33 cellular contexts compared by ENCODE assay signal in genomic region chr15:56987286-56987685, GRCh38.
"Had no signal": no experiment of that assay in that cellular context is flagged by ENCODE, and none has a peak within 500 bp of the region (broad histone marks: within the 10 kb centered on the region; RNA-seq: fewer than 3 reads in every experiment).

No MANE protein-coding gene starts in this region.

- H3K4me3 ChIP-seq: breast epithelium, gastrocnemius medialis, pancreas, psoas muscle, right atrium auricular region, smooth muscle cell, upper lobe of left lung had no signal

- H3K4me3 Mint-ChIP-seq: activated CD4-positive, alpha-beta memory T cell treated with anti-CD3 and anti-CD28 coated beads, Interleukin-2, amount 10 ng/mL, durations not matched to agents 7 days and 5 days; activated CD4-positive, alpha-beta T cell treated with anti-CD3 and anti-CD28 coated beads, Interleukin-2, amount 10 ng/mL, durations not matched to agents 7 days and 5 days; activated T-cell treated with anti-CD3 and anti-CD28 coated beads, Interleukin-2, amount 50 U/mL, for 4 hours; activated T-helper 17 cell treated with anti-CD3 and anti-CD28 coated beads, Interleukin-2, amount 50 U/mL, for 72 hours; dendritic cell treated with granulocyte-macrophage colony-stimulating factor and Interleukin-4, amounts not matched to agents 40 ng/mL and 50 ng/mL, for 4 days; nephron progenitor cell; stimulated activated memory B cell treated with anti-CD40 and anti-IgM and Interleukin-4, amounts not matched to agents 10 μg/mL and 1 μg/mL and 100 μg/mL, for 72 hours; stimulated activated naive CD8-positive, alpha-beta T cell treated with anti-CD3 and anti-CD28 coated beads, Interleukin-15, amount 100 ng/mL, for 72 hours; T-helper 1 cell treated with Interleukin-12 subunit alpha and Interleukin-12 subunit beta and Interleukin-4 antibody, amounts not matched to agents 30 μg/mL and 1 μg/mL, for 36 hours had no signal

- H3K36me3 Mint-ChIP-seq: stimulated activated memory B cell treated with anti-CD40 and anti-IgM and Interleukin-4, amounts not matched to agents 10 μg/mL and 1 μg/mL and 100 μg/mL, for 72 hours had no signal

- FAIRE-seq: pancreas had no signal

- DNase-seq: activated CD4-positive, alpha-beta memory T cell treated with anti-CD3 and anti-CD28 coated beads, Interleukin-2, amount 10 ng/mL, durations not matched to agents 7 days and 5 days; activated CD4-positive, alpha-beta T cell treated with anti-CD3 and anti-CD28 coated beads for 1 hour; activated CD4-positive, alpha-beta T cell treated with anti-CD3 and anti-CD28 coated beads, Interleukin-2, amount 10 ng/mL, durations not matched to agents 7 days and 5 days; activated gamma-delta T cell treated with Interleukin-2 at 50 U/mL for 16 hours; activated naive CD4-positive, alpha-beta T cell treated with anti-CD3 and anti-CD28 coated beads, Interleukin-2, amount 50 U/mL, for 16 hours; activated T-cell treated with anti-CD3 and anti-CD28 coated beads, Interleukin-2, amount 50 U/mL, for 4 hours; amniotic stem cell; central memory CD4-positive, alpha-beta T cell; effector CD4-positive, alpha-beta T cell; erythroblast; gastrocnemius medialis; glutamatergic neuron; islet precursor cell; left cardiac atrium; left ventricle myocardium superior; nephron progenitor cell; pancreas; psoas muscle; stimulated activated CD4-positive, alpha-beta T cell treated with anti-CD3 and anti-CD28 coated beads, Interleukin-1b, Interleukin-23, amount 100 ng/mL, for 48 hours; stimulated activated CD4-positive, alpha-beta T cell treated with anti-CD3 and anti-CD28 coated beads, Interleukin-4, amount 100 ng/mL, for 4 hours; stimulated activated CD8-positive, alpha-beta memory T cell treated with anti-CD3 and anti-CD28 coated beads, Interleukin-4, amount 100 ng/mL, for 48 hours; stimulated activated naive CD8-positive, alpha-beta T cell treated with anti-CD3 and anti-CD28 coated beads, Interleukin-15, amount 100 ng/mL, for 72 hours; substantia nigra; T-helper 9 cell; upper lobe of left lung had no signal

- H3K27me3 ChIP-seq: breast epithelium, gastrocnemius medialis, neutrophil, pancreas, right atrium auricular region, upper lobe of left lung had no signal

- ATAC-seq: activated T-cell treated with anti-CD3 and anti-CD28 coated beads, Interleukin-2, amount 50 U/mL, for 4 hours; activated T-helper 17 cell treated with anti-CD3 and anti-CD28 coated beads, Interleukin-2, amount 50 U/mL, for 72 hours; gastrocnemius medialis; left cardiac atrium; left ventricle myocardium superior; pancreas; psoas muscle; stimulated activated memory B cell treated with anti-CD40 and anti-IgM and Interleukin-4, amounts not matched to agents 10 μg/mL and 1 μg/mL and 100 μg/mL, for 72 hours; stimulated activated naive CD8-positive, alpha-beta T cell treated with anti-CD3 and anti-CD28 coated beads, Interleukin-15, amount 100 ng/mL, for 72 hours had no signal

- H3K27me3 Mint-ChIP-seq: activated CD4-positive, alpha-beta memory T cell treated with anti-CD3 and anti-CD28 coated beads, Interleukin-2, amount 10 ng/mL, durations not matched to agents 7 days and 5 days; activated CD4-positive, alpha-beta T cell treated with anti-CD3 and anti-CD28 coated beads, Interleukin-2, amount 10 ng/mL, durations not matched to agents 7 days and 5 days; activated T-helper 17 cell treated with anti-CD3 and anti-CD28 coated beads, Interleukin-2, amount 50 U/mL, for 72 hours; dendritic cell treated with granulocyte-macrophage colony-stimulating factor and Interleukin-4, amounts not matched to agents 40 ng/mL and 50 ng/mL, for 4 days; stimulated activated memory B cell treated with anti-CD40 and anti-IgM and Interleukin-4, amounts not matched to agents 10 μg/mL and 1 μg/mL and 100 μg/mL, for 72 hours; stimulated activated naive CD8-positive, alpha-beta T cell treated with anti-CD3 and anti-CD28 coated beads, Interleukin-15, amount 100 ng/mL, for 72 hours had no signal

- H3K27ac Mint-ChIP-seq: activated CD4-positive, alpha-beta memory T cell treated with anti-CD3 and anti-CD28 coated beads, Interleukin-2, amount 10 ng/mL, durations not matched to agents 7 days and 5 days; activated CD4-positive, alpha-beta T cell treated with anti-CD3 and anti-CD28 coated beads, Interleukin-2, amount 10 ng/mL, durations not matched to agents 7 days and 5 days; activated T-helper 17 cell treated with anti-CD3 and anti-CD28 coated beads, Interleukin-2, amount 50 U/mL, for 72 hours; nephron progenitor cell; stimulated activated memory B cell treated with anti-CD40 and anti-IgM and Interleukin-4, amounts not matched to agents 10 μg/mL and 1 μg/mL and 100 μg/mL, for 72 hours; stimulated activated naive CD8-positive, alpha-beta T cell treated with anti-CD3 and anti-CD28 coated beads, Interleukin-15, amount 100 ng/mL, for 72 hours; T-helper 1 cell treated with Interleukin-12 subunit alpha and Interleukin-12 subunit beta and Interleukin-4 antibody, amounts not matched to agents 30 μg/mL and 1 μg/mL, for 36 hours had no signal

- H3K9me3 Mint-ChIP-seq: activated CD4-positive, alpha-beta memory T cell treated with anti-CD3 and anti-CD28 coated beads, Interleukin-2, amount 10 ng/mL, durations not matched to agents 7 days and 5 days; activated T-cell treated with anti-CD3 and anti-CD28 coated beads, Interleukin-2, amount 50 U/mL, for 4 hours; activated T-helper 17 cell treated with anti-CD3 and anti-CD28 coated beads, Interleukin-2, amount 50 U/mL, for 72 hours; dendritic cell treated with granulocyte-macrophage colony-stimulating factor and Interleukin-4, amounts not matched to agents 40 ng/mL and 50 ng/mL, for 4 days; nephron progenitor cell; stimulated activated memory B cell treated with anti-CD40 and anti-IgM and Interleukin-4, amounts not matched to agents 10 μg/mL and 1 μg/mL and 100 μg/mL, for 72 hours; stimulated activated naive CD8-positive, alpha-beta T cell treated with anti-CD3 and anti-CD28 coated beads, Interleukin-15, amount 100 ng/mL, for 72 hours; T-helper 1 cell treated with Interleukin-12 subunit alpha and Interleukin-12 subunit beta and Interleukin-4 antibody, amounts not matched to agents 30 μg/mL and 1 μg/mL, for 36 hours had no signal

- H3K27ac ChIP-seq: breast epithelium, gastrocnemius medialis, neutrophil, pancreas, psoas muscle, right atrium auricular region, upper lobe of left lung had no signal
